ENCODE assay signal across 17 cellular contexts in genomic region chr6:15855311-15855710, GRCh38.
DNase-seq lines count a peak whose midpoint lies in the region; TF ChIP-seq lines count a peak whose summit lies in the region.
"Had no signal": no experiment of that assay in that cellular context is flagged by ENCODE, and none has a peak within 500 bp of the region (broad histone marks: within the 10 kb centered on the region; RNA-seq: fewer than 3 reads in every experiment).

No MANE protein-coding gene starts in this region.

- CTCF ChIA-PET in HEK293T (lab: Yijun Ruan, JAX): interaction anchor here (0.5 kb wide), 1 partner anchor 47 kb away, joined by 6 read pairs; no protein-coding TSS in a partner anchor

- DNase-seq in ELF-1 (ENCODE audit: low read depth, low spot score): peak; percentile 35
- DNase-seq in NCI-H1417 (lab: John Stamatoyannopoulos, UW): peak in 2 of 3 experiments; percentile 63 to 86
- peak; percentile 7 for DNase-seq in dermis blood vessel endothelial cell
- peak; percentile 45 for DNase-seq in iPS-NIHi7 (ENCODE audit: extremely low spot score)
- no peak for DNase-seq in RKO (ENCODE audit: low spot score)
- no peak for DNase-seq in OCI-M1 (lab: John Stamatoyannopoulos, UW)
- DNase-seq in HEK293T (ENCODE audit: extremely low spot score): no peak
- DNase-seq: CD4-positive, alpha-beta T cell; DMS153; HFFc6; KG1; MV-4-11; NCI-H1436; NCI-H2081; NCI-H226; NCI-H524 treated with DMSO at 0.1 percent for 48 hours; Peyer's patch had no signal

- POLR2A ChIA-PET in HEK293T (lab: Yijun Ruan, JAX): no interaction called here

TF ChIP-seq in HEK293T, 16 proteins besides CTCF, POLR2A, EP300 and RAD21:
- TF ChIP-seq FOXA1 (IDR thresholded peaks at IDR 0.05) (no peak), SUZ12 (IDR thresholded peaks at IDR 0.05) (no peak), HDGF (IDR thresholded peaks at IDR 0.05; ENCODE audit: borderline replicate concordance) (no peak), ARNT (IDR thresholded peaks at IDR 0.05) (no peak)

Comparison
In these comparisons a context has a peak if more than half of its experiments do, and no peak if none do; other contexts are left out.
1. DNase-seq: peak in ELF-1 (single experiment), NCI-H1417 (2 of 3), dermis blood vessel endothelial cell (single experiment) and iPS-NIHi7 (single experiment); none in RKO (single experiment), OCI-M1 (single experiment) and HEK293T (single experiment).